1 cellular context compared by ENCODE assay signal in genomic region chr2:127673304-127674069, GRCh38.
TF ChIP-seq lines count a peak whose summit lies in the region.

No MANE protein-coding gene starts in this region.

TF ChIP-seq in K562, 482 proteins besides CTCF, POLR2A, EP300 and RAD21:
- TF ChIP-seq CHD7 (IDR thresholded peaks at IDR 0.05; ENCODE audit: low read depth, low read length) (no peak), NBN (IDR thresholded peaks at IDR 0.05; ENCODE audit: low read depth) (no peak), ZNF668 (CRISPR knock-in tag; IDR thresholded peaks at IDR 0.05) (no peak), ZNF253 (CRISPR knock-in tag; conservative IDR thresholded peaks at IDR 0.05) (no peak), ID3 (CRISPR knock-in tag; IDR thresholded peaks at IDR 0.05) (no peak), ID3 (tag; IDR thresholded peaks at IDR 0.05) (no peak), STAT6 (CRISPR knock-in tag; IDR thresholded peaks at IDR 0.05) (no peak), THAP7 (CRISPR knock-in tag; IDR thresholded peaks at IDR 0.05) (no peak), MTA3 (IDR thresholded peaks at IDR 0.05; ENCODE audit: borderline replicate concordance) (no peak), ZNF609 (CRISPR knock-in tag; IDR thresholded peaks at IDR 0.05; ENCODE audit: borderline replicate concordance) (no peak), ZBTB34 (CRISPR knock-in tag; IDR thresholded peaks at IDR 0.05) (no peak), GATA2 (CRISPR knock-in tag; IDR thresholded peaks at IDR 0.05) (no peak), POLR2B (IDR thresholded peaks at IDR 0.05; ENCODE audit: low read depth, partially characterized antibody) (no peak), NFXL1 (CRISPR knock-in tag; IDR thresholded peaks at IDR 0.05) (no peak), SP1 (CRISPR knock-in tag; IDR thresholded peaks at IDR 0.05) (no peak)
TF ChIP-seq in K562: peak in this region for 0.
